In the genomic region with DNA sequence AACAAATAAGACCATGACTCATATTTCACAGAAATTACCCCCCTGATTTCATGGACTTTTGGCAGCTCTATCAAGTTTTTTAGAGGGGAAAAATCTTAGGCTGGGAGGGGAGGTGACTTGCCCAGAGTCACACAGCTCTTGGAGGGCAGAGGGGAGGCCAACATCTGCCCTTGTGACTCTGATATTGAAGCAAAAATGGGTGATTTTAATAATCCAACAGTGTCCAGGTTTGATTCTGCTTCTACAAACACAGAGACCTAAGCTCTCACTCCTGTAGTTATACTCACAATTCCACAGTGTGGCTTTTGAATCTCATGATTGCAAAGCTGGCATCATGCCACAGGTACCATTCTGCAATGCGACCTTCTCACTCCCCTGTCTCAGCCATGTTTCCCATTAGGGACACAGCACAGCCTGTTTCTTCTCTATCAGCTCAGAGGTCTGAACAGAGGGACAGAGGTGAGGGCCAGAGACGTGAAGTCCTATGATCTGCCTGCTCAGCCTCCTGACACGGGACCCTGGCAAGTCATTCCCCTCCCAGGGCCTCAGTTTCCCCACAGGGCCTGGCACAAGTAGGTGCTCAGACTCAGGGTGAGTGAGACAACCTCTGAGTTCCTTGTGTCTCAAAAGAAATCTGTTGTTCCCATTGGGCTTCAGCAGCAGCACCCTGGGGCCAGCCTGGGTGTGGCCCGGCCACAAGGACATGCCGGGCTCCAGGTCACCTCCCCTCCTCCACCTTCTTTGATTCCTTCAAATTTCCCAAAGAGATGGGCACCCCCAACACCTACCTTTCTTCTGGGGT, we compare ENCODE assay signal across 1 cellular context.
TF ChIP-seq lines count a peak whose summit lies in the region.

No MANE protein-coding gene starts in this region.

TF ChIP-seq in HepG2, 621 proteins besides CTCF, POLR2A, EP300 and RAD21:
- TF ChIP-seq ZMAT3 (CRISPR knock-in tag; conservative IDR thresholded peaks at IDR 0.05) (0 out of 2 replicates have a peak, but pooled peaks have one; percentile 50), NFKB2 (CRISPR knock-in tag; IDR thresholded peaks at IDR 0.05; ENCODE audit: borderline replicate concordance) (0 out of 2 replicates have a peak, but pooled peaks have one; percentile 37), ZNF501 (CRISPR knock-in tag; IDR thresholded peaks at IDR 0.05) (0 out of 2 replicates have a peak, but pooled peaks have one; percentile 37), ZNF446 (CRISPR knock-in tag; IDR thresholded peaks at IDR 0.05) (no peak), RBFOX2 (IDR thresholded peaks at IDR 0.05; ENCODE audit: low read depth, low read length) (0 out of 2 replicates have a peak, but pooled peaks have one; percentile 41), ZSCAN25 (CRISPR knock-in tag; IDR thresholded peaks at IDR 0.05) (peak; percentile 26; the same call in 1 of the 2 replicates), ZNF333 (CRISPR knock-in tag; IDR thresholded peaks at IDR 0.05; ENCODE audit: borderline replicate concordance) (0 out of 2 replicates have a peak, but pooled peaks have one; percentile 6), ESRRA (CRISPR knock-in tag; IDR thresholded peaks at IDR 0.05; ENCODE audit: low read depth) (no peak), ZNF33B (CRISPR knock-in tag; IDR thresholded peaks at IDR 0.05) (0 out of 2 replicates have a peak, but pooled peaks have one; percentile 68)
- TF ChIP-seq, protein P1, sequence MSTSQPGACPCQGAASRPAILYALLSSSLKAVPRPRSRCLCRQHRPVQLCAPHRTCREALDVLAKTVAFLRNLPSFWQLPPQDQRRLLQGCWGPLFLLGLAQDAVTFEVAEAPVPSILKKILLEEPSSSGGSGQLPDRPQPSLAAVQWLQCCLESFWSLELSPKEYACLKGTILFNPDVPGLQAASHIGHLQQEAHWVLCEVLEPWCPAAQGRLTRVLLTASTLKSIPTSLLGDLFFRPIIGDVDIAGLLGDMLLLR (CRISPR knock-in tag; IDR thresholded peaks at IDR 0.05): no peak
- TF ChIP-seq, protein P2, sequence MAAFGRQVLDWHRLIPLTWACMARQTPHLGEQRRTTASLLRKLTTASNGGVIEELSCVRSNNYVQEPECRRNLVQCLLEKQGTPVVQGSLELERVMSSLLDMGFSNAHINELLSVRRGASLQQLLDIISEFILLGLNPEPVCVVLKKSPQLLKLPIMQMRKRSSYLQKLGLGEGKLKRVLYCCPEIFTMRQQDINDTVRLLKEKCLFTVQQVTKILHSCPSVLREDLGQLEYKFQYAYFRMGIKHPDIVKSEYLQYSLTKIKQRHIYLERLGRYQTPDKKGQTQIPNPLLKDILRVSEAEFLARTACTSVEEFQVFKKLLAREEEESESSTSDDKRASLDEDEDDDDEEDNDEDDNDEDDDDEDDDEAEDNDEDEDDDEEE (CRISPR knock-in tag; IDR thresholded peaks at IDR 0.05): peak; percentile 4; the same call in 1 of the 2 replicates
